ENCODE assay signal across 17 cellular contexts in the genomic region with DNA sequence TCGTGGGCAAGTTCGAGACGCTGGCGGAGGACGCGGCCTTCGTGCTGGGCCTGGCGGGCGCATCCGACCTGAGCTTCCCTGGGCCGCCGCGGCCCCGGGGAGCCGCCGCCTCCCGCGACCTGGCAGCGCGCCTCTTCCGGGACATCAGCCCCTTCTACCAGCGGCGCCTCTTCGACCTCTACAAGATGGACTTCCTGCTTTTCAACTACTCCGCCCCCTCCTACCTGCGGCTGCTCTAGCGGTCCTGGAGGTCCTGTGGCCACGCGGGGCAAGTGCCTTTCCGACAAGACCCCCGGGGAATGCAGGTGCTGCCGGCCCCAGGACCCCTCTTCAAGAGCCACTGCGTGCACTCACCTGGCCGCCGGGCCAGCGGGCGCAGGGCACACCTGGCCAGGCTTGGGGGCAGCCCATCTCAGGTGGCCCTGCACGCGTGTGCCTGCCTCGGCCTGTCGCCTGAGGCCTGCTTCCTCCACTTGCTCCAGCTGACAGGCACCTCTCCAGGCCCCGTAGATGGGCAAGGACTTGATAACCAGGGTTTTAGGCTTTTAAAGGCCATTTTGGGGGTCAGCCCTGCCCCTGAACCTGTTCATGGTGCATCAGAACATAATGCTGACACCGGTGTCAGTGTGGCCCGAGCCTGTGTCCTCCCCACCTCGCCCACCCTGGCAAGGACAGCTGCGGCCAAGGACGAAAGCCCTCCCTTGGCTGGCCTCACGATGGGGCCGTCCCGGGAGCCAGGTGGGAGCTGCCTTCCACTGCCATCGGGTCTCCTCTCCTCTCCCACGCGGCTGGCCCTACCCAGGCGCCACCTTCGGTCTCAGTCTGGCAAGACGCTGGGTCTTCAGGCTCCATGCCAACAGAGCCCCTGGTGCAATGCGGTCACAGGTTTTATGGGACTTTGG. TPM values are rescaled to one million over a fixed set of nuclear protein-coding genes. Genes with fewer than 3 reads are reported as not detected.
DNase-seq lines count a peak whose midpoint lies in the region; ATAC-seq, FAIRE-seq and TF ChIP-seq lines count a peak whose summit lies in the region.
"Had no signal": no experiment of that assay in that cellular context is flagged by ENCODE, and none has a peak within 500 bp of the region (broad histone marks: within the 10 kb centered on the region; RNA-seq: fewer than 3 reads in every experiment).

No MANE protein-coding gene starts in this region.

- H3K4me3 ChIP-seq in WERI-Rb-1 (ENCODE audit: low read depth, low read length): no peak overlapping the region
- H3K4me3 ChIP-seq in pancreas: no peak overlapping the region

- no peak for TF ChIP-seq CTCF in WERI-Rb-1 (IDR thresholded peaks at IDR 0.05; ENCODE audit: low read depth, low read length)
- TF ChIP-seq CTCF in pancreas (IDR thresholded peaks at IDR 0.05): no peak

- WGBS in pancreas, 2 donors: 76 to 79% methylated on average over 54 to 57 of the region's 57 CpGs

- DNase-seq in D341Med (ENCODE audit: low spot score): peak; percentile 24
- peak; percentile 5 for DNase-seq in WERI-Rb-1
- peak; percentile 27 for DNase-seq in left ventricle myocardium superior
- peak in 4 of 6 donors; percentile 5 to 51 (median 15) for DNase-seq in pancreas
- no peak for DNase-seq in NCI-H1436 (lab: John Stamatoyannopoulos, UW)
- DNase-seq: activated CD4-positive, alpha-beta T cell treated with anti-CD3 and anti-CD28 coated beads for 36 hours; brain microvascular endothelial cell; effector memory CD4-positive, alpha-beta T cell; NCI-H1694 treated with DMSO at 0.1 percent for 48 hours; NCI-H69 had no signal

- no peaks in the 10 kb centered on the region for H3K9me3 ChIP-seq in WERI-Rb-1 (ENCODE audit: severe bottlenecking)
- no peaks in the 10 kb centered on the region for H3K9me3 ChIP-seq in pancreas

- no peaks in the 10 kb centered on the region for H3K36me3 ChIP-seq in WERI-Rb-1
- no peaks in the 10 kb centered on the region for H3K36me3 ChIP-seq in pancreas
- H3K36me3 ChIP-seq: brain microvascular endothelial cell had no signal

- no peak for FAIRE-seq in pancreas (lab: Jason Lieb, UNC)

- no peaks in the 10 kb centered on the region for H3K27me3 ChIP-seq in WERI-Rb-1 (ENCODE audit: insufficient read depth, low read depth, severe bottlenecking)
- H3K27me3 ChIP-seq in pancreas: no peaks in the 10 kb centered on the region

- H3K27ac ChIP-seq in WERI-Rb-1 (no peak overlapping the region), pancreas (no peak overlapping the region)
- H3K27ac ChIP-seq: brain microvascular endothelial cell had no signal

- ATAC-seq in left ventricle myocardium superior (no peak), pancreas (no peak), HG02798 (IDR thresholded peaks at IDR 0.05; ENCODE audit: poor library complexity, unreplicated experiment) (no peak), HG03432 (IDR thresholded peaks at IDR 0.05; ENCODE audit: unreplicated experiment) (no peak), HG02623 (IDR thresholded peaks at IDR 0.05; ENCODE audit: unreplicated experiment) (no peak)
- ATAC-seq: activated CD4-positive, alpha-beta T cell treated with anti-CD3 and anti-CD28 coated beads for 36 hours; Panc1 had no signal

- no peaks in the 10 kb centered on the region for H3K4me1 ChIP-seq in pancreas

- intact Hi-C loops in left ventricle myocardium superior (cut with micrococcal nuclease): no loop called here
- intact Hi-C loops in pancreas (cut with DNase I): no loop called here

RNA-seq across cellular contexts. Expression of a gene that starts 16.1 kb away (rescaled TPM):
- total RNA-seq in left ventricle myocardium superior: not detected
- not detected for total RNA-seq in pancreas
- under 1 TPM in 1 of 2 donors, not detected in 1; 0.09 TPM for polyA plus RNA-seq in pancreas
- total RNA-seq: activated CD4-positive, alpha-beta T cell treated with anti-CD3 and anti-CD28 coated beads for 36 hours; T-helper 1 cell treated with Interleukin-12 subunit alpha and Interleukin-12 subunit beta and Interleukin-4 antibody, amounts not matched to agents 30 ng/mL and 1 ng/mL, for 36 hours; temporal lobe had no signal
- polyA plus RNA-seq: BJ had no signal

RNA-seq across cellular contexts. Expression of a gene that starts 18.6 kb away (rescaled TPM):
- 0.45 TPM for total RNA-seq in left ventricle myocardium superior
- under 1 TPM in 4 of 6 donors, not detected in 2; 0.08 to 0.28 (median 0.20) TPM for total RNA-seq in pancreas
- polyA plus RNA-seq in pancreas: under 1 TPM; 0.08 to 0.19 TPM
- total RNA-seq: activated CD4-positive, alpha-beta T cell treated with anti-CD3 and anti-CD28 coated beads for 36 hours; T-helper 1 cell treated with Interleukin-12 subunit alpha and Interleukin-12 subunit beta and Interleukin-4 antibody, amounts not matched to agents 30 ng/mL and 1 ng/mL, for 36 hours; temporal lobe had no signal
- polyA plus RNA-seq: BJ had no signal

RNA-seq across cellular contexts. Expression of a gene that starts 25.0 kb away (rescaled TPM):
- total RNA-seq in left ventricle myocardium superior: not detected
- not detected for total RNA-seq in pancreas
- under 1 TPM in 1 of 2 donors, not detected in 1; 0.09 TPM for polyA plus RNA-seq in pancreas
- total RNA-seq: activated CD4-positive, alpha-beta T cell treated with anti-CD3 and anti-CD28 coated beads for 36 hours; T-helper 1 cell treated with Interleukin-12 subunit alpha and Interleukin-12 subunit beta and Interleukin-4 antibody, amounts not matched to agents 30 ng/mL and 1 ng/mL, for 36 hours; temporal lobe had no signal
- polyA plus RNA-seq: BJ had no signal
